33 cellular contexts compared by ENCODE assay signal in the genomic region with DNA sequence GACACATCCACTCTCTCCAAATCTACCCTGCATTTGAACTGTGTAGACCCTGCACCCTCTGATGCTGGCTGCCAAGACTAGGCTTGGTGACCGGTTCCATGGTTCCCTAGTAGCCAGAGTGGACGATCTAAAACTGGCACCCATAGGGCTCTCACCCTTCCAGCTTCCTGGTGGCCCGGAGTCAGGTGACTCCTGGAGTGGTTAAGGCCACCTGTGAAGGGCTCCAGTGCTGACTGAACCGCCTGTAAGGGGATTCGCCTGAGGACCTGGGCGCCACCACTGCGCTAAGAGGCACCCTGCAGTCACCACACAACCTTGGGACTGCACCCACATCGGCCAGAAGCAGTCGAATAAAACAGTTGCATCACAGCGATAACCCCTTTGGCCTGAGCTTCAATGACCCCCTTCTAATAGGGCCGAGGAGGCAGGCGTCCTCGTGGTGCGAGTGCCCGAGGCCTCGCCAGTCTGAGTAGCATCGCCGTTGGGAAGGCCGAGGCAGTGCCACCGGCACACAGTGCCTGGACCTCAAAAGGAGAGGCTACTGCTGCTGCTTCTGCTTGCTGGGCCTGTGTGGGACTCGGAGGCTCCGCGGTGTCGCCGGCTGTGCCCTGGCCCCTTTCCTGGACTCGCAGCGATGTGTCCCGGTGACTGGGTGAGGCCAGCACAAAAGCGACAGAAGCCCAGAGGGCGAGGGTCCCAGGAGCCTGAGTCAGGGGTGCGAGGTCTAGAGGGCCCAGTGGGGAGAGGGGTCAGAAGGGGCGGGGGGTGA. TPM values are rescaled to one million over a fixed set of nuclear protein-coding genes. Genes with fewer than 3 reads are reported as not detected.
"Had no signal": no experiment of that assay in that cellular context is flagged by ENCODE, and none has a peak within 500 bp of the region (broad histone marks: within the 10 kb centered on the region; RNA-seq: fewer than 3 reads in every experiment).

No MANE protein-coding gene starts in this region.

- H3K9me3 ChIP-seq: left ventricle myocardium inferior, mucosa of descending colon, neutrophil, psoas muscle, right atrium auricular region, right lobe of liver, stomach, testis, thyroid gland, transverse colon, upper lobe of left lung, vagina had no signal

- DNase-seq: hypothalamus; islet precursor cell; left ventricle myocardium inferior; midbrain; naive thymus-derived CD4-positive, alpha-beta T cell; occipital lobe; psoas muscle; right lobe of liver; stimulated activated CD4-positive, alpha-beta T cell treated with anti-CD3 and anti-CD28 coated beads, Interleukin-1b, Interleukin-23, amount 100 ng/mL, for 48 hours; stimulated activated CD4-positive, alpha-beta T cell treated with anti-CD3 and anti-CD28 coated beads, Interleukin-2, amount 100 ng/mL, for 48 hours; stimulated activated CD4-positive, alpha-beta T cell treated with anti-CD3 and anti-CD28 coated beads, Interleukin-4, amount 100 ng/mL, for 4 hours; stimulated activated CD8-positive, alpha-beta memory T cell treated with anti-CD3 and anti-CD28 coated beads, Interleukin-4, amount 100 ng/mL, for 48 hours; stimulated activated naive CD8-positive, alpha-beta T cell treated with anti-CD3 and anti-CD28 coated beads, Interleukin-15, Interleukin-2, amounts not matched to agents 100 U/mL and 50 U/mL, for 24 hours; stomach; testis; thyroid gland; transverse colon; upper lobe of left lung had no signal

- H3K36me3 ChIP-seq: left ventricle myocardium inferior, neutrophil, right atrium auricular region, right lobe of liver, stomach, thyroid gland, transverse colon, upper lobe of left lung, vagina had no signal

- H3K9me3 Mint-ChIP-seq: memory B cell; natural killer cell treated with Interleukin-12 subunit alpha and Interleukin-12 subunit beta and Interleukin-15 and Interleukin-18, amount 100 ng/mL, for 72 hours; stimulated activated memory B cell treated with anti-CD40 and anti-IgM and Interleukin-4, amounts not matched to agents 10 μg/mL and 1 μg/mL and 100 μg/mL, for 72 hours had no signal

- H3K79me2 ChIP-seq: parathyroid adenoma had no signal

- H3K27ac Mint-ChIP-seq: memory B cell; naive thymus-derived CD4-positive, alpha-beta T cell; natural killer cell treated with Interleukin-12 subunit alpha and Interleukin-12 subunit beta and Interleukin-15 and Interleukin-18, amount 100 ng/mL, for 72 hours; stimulated activated memory B cell treated with anti-CD40 and anti-IgM and Interleukin-4, amounts not matched to agents 10 μg/mL and 1 μg/mL and 100 μg/mL, for 72 hours had no signal

- ATAC-seq: mucosa of descending colon; naive thymus-derived CD4-positive, alpha-beta T cell; natural killer cell treated with Interleukin-12 subunit alpha and Interleukin-12 subunit beta and Interleukin-15 and Interleukin-18, amount 100 ng/mL, for 72 hours; psoas muscle; right lobe of liver; stimulated activated memory B cell treated with anti-CD40 and anti-IgM and Interleukin-4, amounts not matched to agents 10 μg/mL and 1 μg/mL and 100 μg/mL, for 72 hours; stimulated activated naive CD8-positive, alpha-beta T cell treated with anti-CD3 and anti-CD28 coated beads, Interleukin-15, Interleukin-2, amounts not matched to agents 100 U/mL and 50 U/mL, for 24 hours had no signal

- H3K4me1 ChIP-seq: parathyroid adenoma, psoas muscle, right lobe of liver, testis had no signal

- H3K27ac ChIP-seq: left ventricle myocardium inferior, neutrophil, parathyroid adenoma, psoas muscle, right atrium auricular region, right lobe of liver, stomach, testis, thyroid gland, transverse colon, upper lobe of left lung, vagina had no signal

- H3K4me3 ChIP-seq: left ventricle myocardium inferior, lung, mucosa of descending colon, psoas muscle, right atrium auricular region, right lobe of liver, smooth muscle cell, stomach, testis, thyroid gland, transverse colon, upper lobe of left lung, vagina had no signal

- H3K9ac ChIP-seq: parathyroid adenoma had no signal

- H3K4me2 ChIP-seq: smooth muscle cell had no signal

- H3K27me3 ChIP-seq: testis, vagina had no signal

- H3K4me3 Mint-ChIP-seq: memory B cell; naive thymus-derived CD4-positive, alpha-beta T cell; natural killer cell treated with Interleukin-12 subunit alpha and Interleukin-12 subunit beta and Interleukin-15 and Interleukin-18, amount 100 ng/mL, for 72 hours; stimulated activated memory B cell treated with anti-CD40 and anti-IgM and Interleukin-4, amounts not matched to agents 10 μg/mL and 1 μg/mL and 100 μg/mL, for 72 hours had no signal

- H2AFZ ChIP-seq: parathyroid adenoma had no signal

- H3K36me3 Mint-ChIP-seq: memory B cell; natural killer cell treated with Interleukin-12 subunit alpha and Interleukin-12 subunit beta and Interleukin-15 and Interleukin-18, amount 100 ng/mL, for 72 hours; stimulated activated memory B cell treated with anti-CD40 and anti-IgM and Interleukin-4, amounts not matched to agents 10 μg/mL and 1 μg/mL and 100 μg/mL, for 72 hours had no signal

RNA-seq across cellular contexts. Expression of a gene that starts 6.5 kb away (rescaled TPM):
- total RNA-seq: kidney epithelial cell; left ventricle myocardium inferior; lung; mesenteric fat pad; myocyte; naive thymus-derived CD4-positive, alpha-beta T cell; natural killer cell treated with Interleukin-12 subunit alpha and Interleukin-12 subunit beta and Interleukin-15 and Interleukin-18, amount 100 ng/mL, for 72 hours; psoas muscle; right atrium auricular region; right lobe of liver; skeletal muscle tissue; smooth muscle cell; transverse colon; upper lobe of left lung; vagina had no signal
- polyA plus RNA-seq: lung; naive thymus-derived CD4-positive, alpha-beta T cell; psoas muscle; smooth muscle cell; stomach; urinary bladder had no signal
